19 cellular contexts compared by ENCODE assay signal in the genomic region with DNA sequence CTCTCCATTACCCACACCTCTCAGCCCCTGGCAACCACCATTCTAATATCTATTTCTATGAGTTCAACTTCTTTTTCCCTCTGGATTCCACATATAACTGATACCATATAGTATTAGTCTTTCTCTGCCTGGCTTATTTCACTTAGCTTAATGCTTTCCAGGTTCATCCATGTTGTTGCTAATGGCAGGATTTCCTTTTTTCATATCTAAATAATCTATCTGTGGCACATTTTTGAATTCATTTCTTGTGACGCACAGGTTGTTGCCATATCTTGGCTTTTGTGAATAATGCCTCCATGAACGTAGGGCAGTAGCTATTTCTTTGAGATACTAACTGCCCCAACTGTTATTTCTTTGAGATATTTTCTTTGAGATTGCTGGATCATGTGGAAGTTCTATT.
DNase-seq lines count a peak whose midpoint lies in the region; TF ChIP-seq lines count a peak whose summit lies in the region.
"Had no signal": no experiment of that assay in that cellular context is flagged by ENCODE, and none has a peak within 500 bp of the region (broad histone marks: within the 10 kb centered on the region; RNA-seq: fewer than 3 reads in every experiment).

No MANE protein-coding gene starts in this region.

- intact Hi-C loops in adrenal gland (cut with DNase I) = no loop called here

- CTCF ChIA-PET in SK-N-SH (lab: Yijun Ruan, JAX) = interaction anchor here (0.8 kb wide), 1 partner anchor 16 kb away, joined by 3 read pairs; no protein-coding TSS in a partner anchor

- TF ChIP-seq EP300 in SK-N-SH (IDR thresholded peaks at IDR 0.05; ENCODE audit: borderline replicate concordance in 1 of 2, low read depth in 1 of 2, low read length in 1 of 2) = peak in 1 of 2 experiments; percentile 49; a peak in 1 of 4 replicates

- H3K27ac ChIP-seq in SK-N-SH (ENCODE audit: low read depth in 2 of 2, low read length in 1 of 2) (no peak overlapping the region), adrenal gland (no peak overlapping the region)
- H3K27ac ChIP-seq: 22Rv1; A549; BLaER1 treated with 17β-estradiol and CSF1 and Interleukin-3, amounts not matched to agents 10 nM and 100 nM; C4-2B had no signal

- WGBS in SK-N-SH (ENCODE audit: low lambda C conversion rate) = 57% methylated on average over 2 of the region's 2 CpGs
- WGBS in adrenal gland, 4 donors = 65 to 88% (median 75%) methylated on average over 2 of the region's 2 CpGs

- POLR2A ChIA-PET in SK-N-SH (lab: Yijun Ruan, JAX) = no interaction called here

- no peaks in the 10 kb centered on the region for H3K79me2 ChIP-seq in SK-N-SH (ENCODE audit: insufficient read depth)

- no peaks in the 10 kb centered on the region for H4K20me1 ChIP-seq in SK-N-SH (ENCODE audit: insufficient read depth)
- H4K20me1 ChIP-seq: BLaER1 treated with 17β-estradiol and CSF1 and Interleukin-3, amounts not matched to agents 10 nM and 100 nM had no signal

- H3K4me3 ChIP-seq in SK-N-SH (ENCODE audit: low read depth in 2 of 2, low read length in 1 of 2) (no peak overlapping the region), fibroblast of the aortic adventitia (ENCODE audit: low read depth, low read length) (no peak overlapping the region), adrenal gland (no peak overlapping the region)
- H3K4me3 ChIP-seq: A549; BLaER1 treated with 17β-estradiol and CSF1 and Interleukin-3, amounts not matched to agents 10 nM and 100 nM; GM12878 had no signal

- no peaks in the 10 kb centered on the region for H3K36me3 ChIP-seq in SK-N-SH (replicated peaks in 1 of 2; ENCODE audit: control insufficient read depth in 1 of 2, insufficient read depth in 2 of 2, low read length in 1 of 2)
- H3K36me3 ChIP-seq in adrenal gland (replicated peaks in 1 of 2) = no peaks in the 10 kb centered on the region
- H3K36me3 ChIP-seq: BLaER1 treated with 17β-estradiol and CSF1 and Interleukin-3, amounts not matched to agents 10 nM and 100 nM had no signal

- H2AFZ ChIP-seq in SK-N-SH (ENCODE audit: low read depth) = no peak overlapping the region

- no peak overlapping the region for H3K9ac ChIP-seq in SK-N-SH
- H3K9ac ChIP-seq: BLaER1 treated with 17β-estradiol and CSF1 and Interleukin-3, amounts not matched to agents 10 nM and 100 nM had no signal

- no peak for TF ChIP-seq RAD21 in SK-N-SH (IDR thresholded peaks at IDR 0.05; ENCODE audit: low read length)

- no peaks in the 10 kb centered on the region for H3K9me2 ChIP-seq in SK-N-SH

- TF ChIP-seq CTCF in SK-N-SH (IDR thresholded peaks at IDR 0.05) (no peak), fibroblast of the aortic adventitia (IDR thresholded peaks at IDR 0.05; ENCODE audit: insufficient read depth, low read length) (no peak), adrenal gland (IDR thresholded peaks at IDR 0.05) (no peak)

- DNase-seq in SK-N-SH (no peak), dermis blood vessel endothelial cell (peak; percentile 19), fibroblast of the aortic adventitia (ENCODE audit: low read depth) (peak; percentile 39), DMS79 (lab: John Stamatoyannopoulos, UW) (no peak), adrenal gland (no peak), NCI-H1417 (lab: John Stamatoyannopoulos, UW) (no peak)
- DNase-seq: AML-193; Caco-2; Calu3; CD4-positive, alpha-beta T cell; CD8-positive, alpha-beta T cell; DND-41; EL; GDM1 had no signal

- no peak for TF ChIP-seq POLR2A in adrenal gland (IDR thresholded peaks at IDR 0.05)

- no peaks in the 10 kb centered on the region for H3F3A ChIP-seq in SK-N-SH (replicated peaks; ENCODE audit: insufficient read depth)

- no peaks in the 10 kb centered on the region for H3K9me3 ChIP-seq in SK-N-SH
- no peaks in the 10 kb centered on the region for H3K9me3 ChIP-seq in adrenal gland (replicated peaks in 1 of 3)
- H3K9me3 ChIP-seq: A549; BLaER1 treated with 17β-estradiol and CSF1 and Interleukin-3, amounts not matched to agents 10 nM and 100 nM; Caco-2 had no signal

- H3K27me3 ChIP-seq in SK-N-SH (ENCODE audit: insufficient read depth) (no peaks in the 10 kb centered on the region), adrenal gland (no peaks in the 10 kb centered on the region)
- H3K27me3 ChIP-seq: BLaER1 treated with 17β-estradiol and CSF1 and Interleukin-3, amounts not matched to agents 10 nM and 100 nM had no signal

- H3K4me2 ChIP-seq in SK-N-SH = no peak overlapping the region
- H3K4me2 ChIP-seq: A549; BLaER1 treated with 17β-estradiol and CSF1 and Interleukin-3, amounts not matched to agents 10 nM and 100 nM had no signal

- H3K4me1 ChIP-seq in SK-N-SH (ENCODE audit: control insufficient read depth in 1 of 2, insufficient read depth in 2 of 2, low read depth in 1 of 2, low read length in 1 of 2) (no peaks in the 10 kb centered on the region; a peak in 2 of 4 replicates), adrenal gland (replicated peaks in 1 of 2) (no peaks in the 10 kb centered on the region)
- H3K4me1 ChIP-seq: A549; BLaER1 treated with 17β-estradiol and CSF1 and Interleukin-3, amounts not matched to agents 10 nM and 100 nM had no signal

TF ChIP-seq in SK-N-SH, 30 proteins besides CTCF, POLR2A, EP300 and RAD21:
- peak; percentile 44; the same call in 1 of the 2 replicates for TF ChIP-seq NFIC (IDR thresholded peaks at IDR 0.05; ENCODE audit: borderline replicate concordance)
- TF ChIP-seq TAF1 (IDR thresholded peaks at IDR 0.05; ENCODE audit: borderline replicate concordance, low read depth, low read length) = no peak
- TF ChIP-seq MAX (IDR thresholded peaks at IDR 0.05; ENCODE audit: low read depth) = no peak
- no peak for TF ChIP-seq EZH2phosphoT487 (IDR thresholded peaks at IDR 0.05; ENCODE audit: borderline replicate concordance, low read depth)
- TF ChIP-seq REST (IDR thresholded peaks at IDR 0.05; ENCODE audit: low read depth, low read length) = no peak
- no peak for TF ChIP-seq NRF1 (IDR thresholded peaks at IDR 0.05; ENCODE audit: low read depth, low read length)
- TF ChIP-seq RFX5 (IDR thresholded peaks at IDR 0.05; ENCODE audit: low read length) = no peak
- TF ChIP-seq ELF1 (IDR thresholded peaks at IDR 0.05) = no peak
- no peak for TF ChIP-seq JUND (IDR thresholded peaks at IDR 0.05)
- TF ChIP-seq POLR2AphosphoS5 (IDR thresholded peaks at IDR 0.05; ENCODE audit: low read depth, low read length) = no peak
- TF ChIP-seq RCOR1 (IDR thresholded peaks at IDR 0.05; ENCODE audit: low read length) = no peak
- TF ChIP-seq TCF12 (IDR thresholded peaks at IDR 0.05) = peak; percentile 80

Comparison
In these comparisons a context has a peak if more than half of its experiments do, and no peak if none do; other contexts are left out.
1. DNase-seq: peak in dermis blood vessel endothelial cell (single experiment) and fibroblast of the aortic adventitia (single experiment); none in SK-N-SH (single experiment), DMS79 (single experiment), adrenal gland (0 of 7) and NCI-H1417 (0 of 3).